ENCODE assay signal across 11 cellular contexts in the genomic region with DNA sequence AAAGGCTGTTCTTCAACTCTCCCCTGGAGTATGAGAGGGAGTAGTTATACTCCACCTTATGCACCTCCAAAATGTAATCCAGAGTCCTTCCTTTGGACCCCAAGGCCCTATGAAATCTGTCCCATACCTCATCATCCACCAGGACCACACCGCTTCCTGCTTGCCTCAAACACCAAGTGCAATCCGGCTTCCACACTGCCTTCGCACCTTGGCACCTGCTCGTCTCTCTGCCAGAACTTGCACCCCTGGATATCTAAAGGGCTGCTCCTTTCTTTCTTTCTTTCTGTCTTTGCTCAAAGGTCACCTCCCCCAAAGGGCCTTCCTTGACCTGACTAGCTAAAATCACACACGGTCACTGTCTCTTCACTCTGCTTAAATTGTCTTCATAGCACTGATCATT.
"Had no signal": no experiment of that assay in that cellular context is flagged by ENCODE, and none has a peak within 500 bp of the region (broad histone marks: within the 10 kb centered on the region; RNA-seq: fewer than 3 reads in every experiment).

No MANE protein-coding gene starts in this region.

- H3K9me3 ChIP-seq: HAP-1 had no signal

- FAIRE-seq: H1, H54 had no signal

- H3K4me3 ChIP-seq: GM23248, GM23338, HAP-1 had no signal

- H3K36me3 ChIP-seq: HAP-1 had no signal

- DNase-seq: GM23248, GOT3, H7, H9, HCEC 1CT, HFFc6 had no signal

- H3K4me1 ChIP-seq: HAP-1 had no signal

- ATAC-seq: GM23338, HCT116 had no signal

- H3K27ac ChIP-seq: GM23248 had no signal
